ENCODE assay signal across 2 cellular contexts in the genomic region with DNA sequence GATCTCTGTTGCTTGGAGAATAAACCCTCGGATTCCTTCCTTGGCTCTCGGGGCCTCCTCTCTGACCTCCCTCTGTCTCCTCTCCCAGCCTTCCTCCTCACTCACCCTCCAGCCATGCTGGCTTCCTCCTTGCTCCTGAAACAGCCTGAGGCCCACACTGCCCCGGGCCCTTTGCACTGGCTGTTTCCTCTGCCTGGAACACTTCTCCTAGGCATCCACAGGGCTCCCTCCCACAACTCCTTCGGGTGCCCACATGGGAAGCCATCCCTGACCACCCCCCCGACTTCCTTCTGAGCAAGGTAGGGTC.
TF ChIP-seq lines count a peak whose summit lies in the region.

No MANE protein-coding gene starts in this region.

TF ChIP-seq in IMR-90, 13 proteins besides CTCF, POLR2A, EP300 and RAD21:
- TF ChIP-seq SMC3 (IDR thresholded peaks at IDR 0.05; ENCODE audit: low read depth, low read length) (no peak), RCOR1 (IDR thresholded peaks at IDR 0.05; ENCODE audit: insufficient replicate concordance, low read length) (no peak), CHD1 (IDR thresholded peaks at IDR 0.05; ENCODE audit: low read depth, low read length) (no peak)

TF ChIP-seq in H1, 55 proteins besides CTCF, POLR2A, EP300 and RAD21:
- TF ChIP-seq GABPA (IDR thresholded peaks at IDR 0.05; ENCODE audit: borderline replicate concordance, insufficient read depth, low read length): no peak
- no peak for TF ChIP-seq NRF1 (IDR thresholded peaks at IDR 0.05; ENCODE audit: low read depth, low read length)
- no peak for TF ChIP-seq SIN3A (conservative IDR thresholded peaks at IDR 0.05 in 1 of 2, IDR thresholded peaks at IDR 0.05 in 1 of 2; ENCODE audit: low read depth in 1 of 2, low read length in 2 of 2)
- TF ChIP-seq, protein P1, sequence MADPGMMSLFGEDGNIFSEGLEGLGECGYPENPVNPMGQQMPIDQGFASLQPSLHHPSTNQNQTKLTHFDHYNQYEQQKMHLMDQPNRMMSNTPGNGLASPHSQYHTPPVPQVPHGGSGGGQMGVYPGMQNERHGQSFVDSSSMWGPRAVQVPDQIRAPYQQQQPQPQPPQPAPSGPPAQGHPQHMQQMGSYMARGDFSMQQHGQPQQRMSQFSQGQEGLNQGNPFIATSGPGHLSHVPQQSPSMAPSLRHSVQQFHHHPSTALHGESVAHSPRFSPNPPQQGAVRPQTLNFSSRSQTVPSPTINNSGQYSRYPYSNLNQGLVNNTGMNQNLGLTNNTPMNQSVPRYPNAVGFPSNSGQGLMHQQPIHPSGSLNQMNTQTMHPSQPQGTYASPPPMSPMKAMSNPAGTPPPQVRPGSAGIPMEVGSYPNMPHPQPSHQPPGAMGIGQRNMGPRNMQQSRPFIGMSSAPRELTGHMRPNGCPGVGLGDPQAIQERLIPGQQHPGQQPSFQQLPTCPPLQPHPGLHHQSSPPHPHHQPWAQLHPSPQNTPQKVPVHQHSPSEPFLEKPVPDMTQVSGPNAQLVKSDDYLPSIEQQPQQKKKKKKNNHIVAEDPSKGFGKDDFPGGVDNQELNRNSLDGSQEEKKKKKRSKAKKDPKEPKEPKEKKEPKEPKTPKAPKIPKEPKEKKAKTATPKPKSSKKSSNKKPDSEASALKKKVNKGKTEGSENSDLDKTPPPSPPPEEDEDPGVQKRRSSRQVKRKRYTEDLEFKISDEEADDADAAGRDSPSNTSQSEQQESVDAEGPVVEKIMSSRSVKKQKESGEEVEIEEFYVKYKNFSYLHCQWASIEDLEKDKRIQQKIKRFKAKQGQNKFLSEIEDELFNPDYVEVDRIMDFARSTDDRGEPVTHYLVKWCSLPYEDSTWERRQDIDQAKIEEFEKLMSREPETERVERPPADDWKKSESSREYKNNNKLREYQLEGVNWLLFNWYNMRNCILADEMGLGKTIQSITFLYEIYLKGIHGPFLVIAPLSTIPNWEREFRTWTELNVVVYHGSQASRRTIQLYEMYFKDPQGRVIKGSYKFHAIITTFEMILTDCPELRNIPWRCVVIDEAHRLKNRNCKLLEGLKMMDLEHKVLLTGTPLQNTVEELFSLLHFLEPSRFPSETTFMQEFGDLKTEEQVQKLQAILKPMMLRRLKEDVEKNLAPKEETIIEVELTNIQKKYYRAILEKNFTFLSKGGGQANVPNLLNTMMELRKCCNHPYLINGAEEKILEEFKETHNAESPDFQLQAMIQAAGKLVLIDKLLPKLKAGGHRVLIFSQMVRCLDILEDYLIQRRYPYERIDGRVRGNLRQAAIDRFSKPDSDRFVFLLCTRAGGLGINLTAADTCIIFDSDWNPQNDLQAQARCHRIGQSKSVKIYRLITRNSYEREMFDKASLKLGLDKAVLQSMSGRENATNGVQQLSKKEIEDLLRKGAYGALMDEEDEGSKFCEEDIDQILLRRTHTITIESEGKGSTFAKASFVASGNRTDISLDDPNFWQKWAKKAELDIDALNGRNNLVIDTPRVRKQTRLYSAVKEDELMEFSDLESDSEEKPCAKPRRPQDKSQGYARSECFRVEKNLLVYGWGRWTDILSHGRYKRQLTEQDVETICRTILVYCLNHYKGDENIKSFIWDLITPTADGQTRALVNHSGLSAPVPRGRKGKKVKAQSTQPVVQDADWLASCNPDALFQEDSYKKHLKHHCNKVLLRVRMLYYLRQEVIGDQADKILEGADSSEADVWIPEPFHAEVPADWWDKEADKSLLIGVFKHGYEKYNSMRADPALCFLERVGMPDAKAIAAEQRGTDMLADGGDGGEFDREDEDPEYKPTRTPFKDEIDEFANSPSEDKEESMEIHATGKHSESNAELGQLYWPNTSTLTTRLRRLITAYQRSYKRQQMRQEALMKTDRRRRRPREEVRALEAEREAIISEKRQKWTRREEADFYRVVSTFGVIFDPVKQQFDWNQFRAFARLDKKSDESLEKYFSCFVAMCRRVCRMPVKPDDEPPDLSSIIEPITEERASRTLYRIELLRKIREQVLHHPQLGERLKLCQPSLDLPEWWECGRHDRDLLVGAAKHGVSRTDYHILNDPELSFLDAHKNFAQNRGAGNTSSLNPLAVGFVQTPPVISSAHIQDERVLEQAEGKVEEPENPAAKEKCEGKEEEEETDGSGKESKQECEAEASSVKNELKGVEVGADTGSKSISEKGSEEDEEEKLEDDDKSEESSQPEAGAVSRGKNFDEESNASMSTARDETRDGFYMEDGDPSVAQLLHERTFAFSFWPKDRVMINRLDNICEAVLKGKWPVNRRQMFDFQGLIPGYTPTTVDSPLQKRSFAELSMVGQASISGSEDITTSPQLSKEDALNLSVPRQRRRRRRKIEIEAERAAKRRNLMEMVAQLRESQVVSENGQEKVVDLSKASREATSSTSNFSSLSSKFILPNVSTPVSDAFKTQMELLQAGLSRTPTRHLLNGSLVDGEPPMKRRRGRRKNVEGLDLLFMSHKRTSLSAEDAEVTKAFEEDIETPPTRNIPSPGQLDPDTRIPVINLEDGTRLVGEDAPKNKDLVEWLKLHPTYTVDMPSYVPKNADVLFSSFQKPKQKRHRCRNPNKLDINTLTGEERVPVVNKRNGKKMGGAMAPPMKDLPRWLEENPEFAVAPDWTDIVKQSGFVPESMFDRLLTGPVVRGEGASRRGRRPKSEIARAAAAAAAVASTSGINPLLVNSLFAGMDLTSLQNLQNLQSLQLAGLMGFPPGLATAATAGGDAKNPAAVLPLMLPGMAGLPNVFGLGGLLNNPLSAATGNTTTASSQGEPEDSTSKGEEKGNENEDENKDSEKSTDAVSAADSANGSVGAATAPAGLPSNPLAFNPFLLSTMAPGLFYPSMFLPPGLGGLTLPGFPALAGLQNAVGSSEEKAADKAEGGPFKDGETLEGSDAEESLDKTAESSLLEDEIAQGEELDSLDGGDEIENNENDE (IDR thresholded peaks at IDR 0.05; ENCODE audit: insufficient replicate concordance, low read length): no peak
- TF ChIP-seq YY1 (IDR thresholded peaks at IDR 0.05; ENCODE audit: low read depth, low read length): no peak
- TF ChIP-seq, protein P2, sequence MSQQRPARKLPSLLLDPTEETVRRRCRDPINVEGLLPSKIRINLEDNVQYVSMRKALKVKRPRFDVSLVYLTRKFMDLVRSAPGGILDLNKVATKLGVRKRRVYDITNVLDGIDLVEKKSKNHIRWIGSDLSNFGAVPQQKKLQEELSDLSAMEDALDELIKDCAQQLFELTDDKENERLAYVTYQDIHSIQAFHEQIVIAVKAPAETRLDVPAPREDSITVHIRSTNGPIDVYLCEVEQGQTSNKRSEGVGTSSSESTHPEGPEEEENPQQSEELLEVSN (IDR thresholded peaks at IDR 0.05): no peak
- TF ChIP-seq BACH1 (IDR thresholded peaks at IDR 0.05; ENCODE audit: low read length): no peak
- TF ChIP-seq RNF2 (IDR thresholded peaks at IDR 0.05; ENCODE audit: borderline replicate concordance, low read depth, low read length, missing control alignments, poor library complexity, severe bottlenecking): no peak
- TF ChIP-seq BCL11A (IDR thresholded peaks at IDR 0.05; ENCODE audit: low read depth in 2 of 2, low read length in 2 of 2): no peak
- TF ChIP-seq, protein P3, sequence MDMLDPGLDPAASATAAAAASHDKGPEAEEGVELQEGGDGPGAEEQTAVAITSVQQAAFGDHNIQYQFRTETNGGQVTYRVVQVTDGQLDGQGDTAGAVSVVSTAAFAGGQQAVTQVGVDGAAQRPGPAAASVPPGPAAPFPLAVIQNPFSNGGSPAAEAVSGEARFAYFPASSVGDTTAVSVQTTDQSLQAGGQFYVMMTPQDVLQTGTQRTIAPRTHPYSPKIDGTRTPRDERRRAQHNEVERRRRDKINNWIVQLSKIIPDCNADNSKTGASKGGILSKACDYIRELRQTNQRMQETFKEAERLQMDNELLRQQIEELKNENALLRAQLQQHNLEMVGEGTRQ (IDR thresholded peaks at IDR 0.05; ENCODE audit: low read length): no peak
- no peak for TF ChIP-seq CREB1 (IDR thresholded peaks at IDR 0.05)
- no peak for TF ChIP-seq JUN (IDR thresholded peaks at IDR 0.05; ENCODE audit: low read depth, low read length)
- TF ChIP-seq TAF1 (IDR thresholded peaks at IDR 0.05; ENCODE audit: low read depth, low read length): no peak
